ENCODE assay signal across 7 cellular contexts in the genomic region with DNA sequence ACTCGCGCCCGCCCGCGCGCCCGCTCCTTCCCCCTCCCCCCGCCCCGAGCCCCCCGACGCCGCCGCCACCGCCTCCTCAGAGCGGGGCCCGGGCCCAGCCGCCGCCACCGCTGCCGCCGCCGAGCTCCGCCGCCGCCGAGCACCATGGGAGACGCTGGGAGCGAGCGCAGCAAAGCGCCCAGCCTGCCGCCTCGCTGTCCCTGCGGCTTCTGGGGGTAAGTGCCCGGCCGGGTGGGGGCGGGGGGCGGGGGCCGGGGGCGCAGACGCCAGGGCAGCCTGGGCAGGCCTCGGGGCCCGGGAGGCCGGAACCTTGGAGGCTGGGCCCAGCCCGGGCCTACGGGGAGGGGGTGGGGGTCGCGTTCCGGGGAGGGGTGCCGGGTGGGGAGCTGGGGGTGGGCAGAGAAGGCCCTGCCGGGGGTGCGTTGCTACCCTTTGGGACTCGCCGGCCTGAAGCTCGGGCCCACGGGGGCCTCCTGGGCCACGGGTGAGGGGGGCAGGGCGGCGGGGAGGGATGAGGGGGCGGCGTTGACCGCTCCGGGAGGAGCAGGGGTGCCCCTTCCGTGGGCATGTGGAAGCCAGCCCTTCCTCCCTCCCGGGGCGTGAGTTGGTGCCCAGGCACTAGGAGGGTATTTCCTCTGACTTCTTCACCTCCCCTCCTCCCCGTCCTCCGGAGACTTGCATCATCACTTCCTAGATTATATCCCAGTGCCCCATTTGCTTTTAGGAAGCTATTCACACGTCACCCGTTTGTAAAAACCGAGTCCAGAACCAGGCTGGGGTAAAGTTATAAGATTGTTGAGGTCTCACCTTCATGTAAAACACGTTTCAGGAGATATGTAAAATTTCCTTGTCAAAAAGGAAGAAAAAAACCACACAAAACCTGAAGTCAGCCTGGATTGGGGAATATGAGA. TPM values are rescaled to one million over a fixed set of nuclear protein-coding genes. Genes with fewer than 3 reads are reported as not detected.
DNase-seq lines count a peak whose midpoint lies in the region; ATAC-seq, FAIRE-seq and TF ChIP-seq lines count a peak whose summit lies in the region.

No MANE protein-coding gene starts in this region.

- FAIRE-seq in GM18507 (lab: Jason Lieb, UNC): peak; percentile 65

- peak overlapping the region; percentile 97 to 99 for H3K27ac ChIP-seq in left lung

- no peaks in the 10 kb centered on the region for H3K36me3 ChIP-seq in left lung

- peaks cover 33% of the 10 kb centered on the region for H3K4me1 Mint-ChIP-seq in activated CD4-positive, alpha-beta T cell treated with anti-CD3 and anti-CD28 coated beads, Interleukin-2, amount 10 ng/mL, durations not matched to agents 24 days and 14 days
- peaks cover 41% of the 10 kb centered on the region for H3K4me1 Mint-ChIP-seq in dendritic cell treated with granulocyte-macrophage colony-stimulating factor and Interleukin-4, amounts not matched to agents 40 ng/mL and 50 ng/mL, for 4 days (ENCODE audit: low read depth)

- peak; percentile 11 for ATAC-seq in left lung

- H3K27ac Mint-ChIP-seq in activated CD4-positive, alpha-beta T cell treated with anti-CD3 and anti-CD28 coated beads, Interleukin-2, amount 10 ng/mL, durations not matched to agents 24 days and 14 days: peak overlapping the region; percentile 92
- H3K27ac Mint-ChIP-seq in dendritic cell treated with granulocyte-macrophage colony-stimulating factor and Interleukin-4, amounts not matched to agents 40 ng/mL and 50 ng/mL, for 4 days: peak overlapping the region; percentile 99

- peak overlapping the region; percentile 82 to 85 for H3K4me3 ChIP-seq in left lung

- DNase-seq in GM18507 (ENCODE audit: extremely low spot score, insufficient read length, low read depth): no peak
- peak; percentile 46 for DNase-seq in NAMALWA (ENCODE audit: low spot score)
- peak; percentile 80 for DNase-seq in activated CD4-positive, alpha-beta T cell treated with anti-CD3 and anti-CD28 coated beads, Interleukin-2, amount 10 ng/mL, durations not matched to agents 24 days and 14 days
- DNase-seq in left lung: peak; percentile 75 to 88
- peak; percentile 49 for DNase-seq in stimulated activated CD4-positive, alpha-beta T cell treated with anti-CD3 and anti-CD28 coated beads, Interleukin-4, amount 100 ng/mL, for 1 hour
- no peak for DNase-seq in SK-N-DZ (ENCODE audit: low spot score)

- intact Hi-C loops in activated CD4-positive, alpha-beta T cell treated with anti-CD3 and anti-CD28 coated beads, Interleukin-2, amount 10 ng/mL, durations not matched to agents 24 days and 14 days (cut with micrococcal nuclease): loop anchor here (1.0 to 5.0 kb wide), 3 partner anchors 29 to 388 kb away; partner anchors contain the start of gene CMTR1
- intact Hi-C loops in dendritic cell treated with granulocyte-macrophage colony-stimulating factor and Interleukin-4, amounts not matched to agents 40 ng/mL and 50 ng/mL, for 4 days (cut with micrococcal nuclease): no loop called here
- intact Hi-C loops in left lung (cut with DNase I): no loop called here

- no peaks in the 10 kb centered on the region for H3K9me3 ChIP-seq in left lung

- H3K36me3 Mint-ChIP-seq in activated CD4-positive, alpha-beta T cell treated with anti-CD3 and anti-CD28 coated beads, Interleukin-2, amount 10 ng/mL, durations not matched to agents 24 days and 14 days (ENCODE audit: low read depth): peaks cover 6% of the 10 kb centered on the region
- H3K36me3 Mint-ChIP-seq in dendritic cell treated with granulocyte-macrophage colony-stimulating factor and Interleukin-4, amounts not matched to agents 40 ng/mL and 50 ng/mL, for 4 days (ENCODE audit: low read depth): peaks cover 22% of the 10 kb centered on the region

- no peak for TF ChIP-seq CTCF in left lung (IDR thresholded peaks at IDR 0.05)

- H3K27me3 Mint-ChIP-seq in activated CD4-positive, alpha-beta T cell treated with anti-CD3 and anti-CD28 coated beads, Interleukin-2, amount 10 ng/mL, durations not matched to agents 24 days and 14 days: peaks cover 5% of the 10 kb centered on the region
- no peaks in the 10 kb centered on the region for H3K27me3 Mint-ChIP-seq in dendritic cell treated with granulocyte-macrophage colony-stimulating factor and Interleukin-4, amounts not matched to agents 40 ng/mL and 50 ng/mL, for 4 days

- peak overlapping the region; percentile 99 for H3K4me3 Mint-ChIP-seq in activated CD4-positive, alpha-beta T cell treated with anti-CD3 and anti-CD28 coated beads, Interleukin-2, amount 10 ng/mL, durations not matched to agents 24 days and 14 days
- H3K4me3 Mint-ChIP-seq in dendritic cell treated with granulocyte-macrophage colony-stimulating factor and Interleukin-4, amounts not matched to agents 40 ng/mL and 50 ng/mL, for 4 days: peak overlapping the region; percentile 99

- H3K27me3 ChIP-seq in left lung: no peaks in the 10 kb centered on the region

- peaks cover 35 to 55% of the 10 kb centered on the region in 2 donors for H3K4me1 ChIP-seq in left lung

- no peaks in the 10 kb centered on the region for H3K9me3 Mint-ChIP-seq in activated CD4-positive, alpha-beta T cell treated with anti-CD3 and anti-CD28 coated beads, Interleukin-2, amount 10 ng/mL, durations not matched to agents 24 days and 14 days
- H3K9me3 Mint-ChIP-seq in dendritic cell treated with granulocyte-macrophage colony-stimulating factor and Interleukin-4, amounts not matched to agents 40 ng/mL and 50 ng/mL, for 4 days: no peaks in the 10 kb centered on the region

RNA-seq across cellular contexts. Expression of gene ZFAND3, which starts 0.5 kb away (rescaled TPM):
- 31.5 and 39.6 TPM in 2 replicates for total RNA-seq in activated CD4-positive, alpha-beta T cell treated with anti-CD3 and anti-CD28 coated beads, Interleukin-2, amount 10 ng/mL, durations not matched to agents 24 days and 14 days
- 10 to 100 TPM; 65.9 TPM for total RNA-seq in left lung
- 13.4 and 14.8 TPM in 2 replicates for polyA plus RNA-seq in SK-N-DZ (2014; cell fraction: cytosol; rRNA removed)
- polyA plus RNA-seq in SK-N-DZ (2014; cell fraction: nucleus; rRNA removed): 8.4 and 18.4 TPM in 2 replicates

Comparison
In these comparisons a context has a peak if more than half of its experiments do, and no peak if none do; other contexts are left out.
1. DNase-seq: peak in NAMALWA (single experiment), activated CD4-positive, alpha-beta T cell treated with anti-CD3 and anti-CD28 coated beads, Interleukin-2, amount 10 ng/mL, durations not matched to agents 24 days and 14 days (single experiment), left lung (2 of 2) and stimulated activated CD4-positive, alpha-beta T cell treated with anti-CD3 and anti-CD28 coated beads, Interleukin-4, amount 100 ng/mL, for 1 hour (single experiment); none in GM18507 (single experiment) and SK-N-DZ (single experiment).